17 cellular contexts compared by ENCODE assay signal in genomic region chr5:105146867-105147266, GRCh38.
"Had no signal": no experiment of that assay in that cellular context is flagged by ENCODE, and none has a peak within 500 bp of the region (broad histone marks: within the 10 kb centered on the region; RNA-seq: fewer than 3 reads in every experiment).

No MANE protein-coding gene starts in this region.

- H3K36me3 ChIP-seq: neural progenitor cell, sigmoid colon, spleen had no signal

- H3K9me3 ChIP-seq: psoas muscle, sigmoid colon had no signal

- H3K4me2 ChIP-seq: neural progenitor cell had no signal

- H3K4me1 ChIP-seq: neural progenitor cell, psoas muscle, sigmoid colon, spleen had no signal

- H3K4me3 ChIP-seq: lung, neural progenitor cell, psoas muscle, sigmoid colon, spleen had no signal

- H3K9ac ChIP-seq: neural progenitor cell had no signal

- H3K27ac ChIP-seq: neural progenitor cell, psoas muscle, sigmoid colon, spleen had no signal

- H3K27me3 ChIP-seq: neural progenitor cell, sigmoid colon, spleen had no signal

- DNase-seq: activated CD4-positive, alpha-beta T cell treated with anti-CD3 and anti-CD28 coated beads for 4 hours; activated CD8-positive, alpha-beta memory T cell treated with anti-CD3 and anti-CD28 coated beads, Interleukin-2, amount 50 U/mL, for 4 hours; activated CD8-positive, alpha-beta T cell treated with anti-CD3 and anti-CD28 coated beads, Interleukin-2, amount 10 ng/mL, durations not matched to agents 7 days and 5 days; activated gamma-delta T cell; activated T-cell treated with anti-CD3 and anti-CD28 coated beads, Interleukin-2, amount 50 U/mL, for 72 hours; amygdala; cerebellar nuclear complex; dermis blood vessel endothelial cell; effector memory CD8-positive, alpha-beta T cell; psoas muscle; sigmoid colon; spleen; stimulated activated CD4-positive, alpha-beta T cell treated with anti-CD3 and anti-CD28 coated beads, Interleukin-1b, Interleukin-23, amount 100 ng/mL, for 48 hours; stimulated activated naive CD8-positive, alpha-beta T cell treated with anti-CD3 and anti-CD28 coated beads, Interleukin-15, amount 100 ng/mL, for 72 hours; T-helper 2 cell had no signal

- H2AFZ ChIP-seq: neural progenitor cell had no signal
